30 cellular contexts compared by ENCODE assay signal in genomic region chr4:24181005-24181404, GRCh38.
"Had no signal": no experiment of that assay in that cellular context is flagged by ENCODE, and none has a peak within 500 bp of the region (broad histone marks: within the 10 kb centered on the region; RNA-seq: fewer than 3 reads in every experiment).

No MANE protein-coding gene starts in this region.

- H3K27me3 ChIP-seq: brain microvascular endothelial cell, esophagus muscularis mucosa, gastroesophageal sphincter had no signal

- ATAC-seq: activated CD4-positive, CD25-positive, alpha-beta regulatory T cell treated with anti-CD3 and anti-CD28 coated beads, Interleukin-2, amount 50 U/mL, for 24 hours; activated CD8-positive, alpha-beta T cell treated with anti-CD3 and anti-CD28 coated beads, Interleukin-2, amount 10 ng/mL, durations not matched to agents 7 days and 5 days; activated naive CD4-positive, alpha-beta T cell treated with anti-CD3 and anti-CD28 coated beads, Interleukin-2, amount 50 U/mL, for 72 hours; activated T-cell treated with anti-CD3 and anti-CD28 coated beads, Interleukin-2, amount 50 U/mL, for 72 hours; effector memory CD8-positive, alpha-beta T cell; gastroesophageal sphincter; T-cell had no signal

- H3K4me3 Mint-ChIP-seq: activated B cell treated with CpG ODN at 0.5 μM for 24 hours; activated CD4-positive, alpha-beta memory T cell treated with anti-CD3 and anti-CD28 coated beads for 36 hours; activated CD4-positive, alpha-beta T cell treated with anti-CD3 and anti-CD28 coated beads, Interleukin-2, amount 10 ng/mL, durations not matched to agents 24 days and 14 days; activated CD8-positive, alpha-beta T cell treated with anti-CD3 and anti-CD28 coated beads, Interleukin-2, amount 10 ng/mL, durations not matched to agents 7 days and 5 days; activated naive CD4-positive, alpha-beta T cell treated with anti-CD3 and anti-CD28 coated beads, Interleukin-2, amount 10 ng/mL, durations not matched to agents 7 days and 5 days; activated naive CD8-positive, alpha-beta T cell treated with anti-CD3 and anti-CD28 coated beads, Interleukin-2, amount 10 ng/mL, durations not matched to agents 7 days and 5 days; activated T-cell treated with anti-CD3 and anti-CD28 coated beads, Interleukin-2, amount 50 U/mL, for 24 hours; activated T-cell treated with anti-CD3 and anti-CD28 coated beads, Interleukin-2, amount 50 U/mL, for 72 hours; effector memory CD8-positive, alpha-beta T cell; T-cell; T-helper 1 cell treated with Interleukin-12 subunit alpha and Interleukin-12 subunit beta and Interleukin-4 antibody, amounts not matched to agents 30 μg/mL and 1 μg/mL, for 36 hours; T-helper 2 cell treated with Interferon-gamma antibody and Interleukin-4, amounts not matched to agents 5 μg/mL and 100 μg/mL, for 36 hours had no signal

- H3K27me3 Mint-ChIP-seq: activated B cell treated with CpG ODN at 0.5 μM for 24 hours; activated CD4-positive, alpha-beta memory T cell treated with anti-CD3 and anti-CD28 coated beads for 36 hours; activated CD4-positive, alpha-beta T cell treated with anti-CD3 and anti-CD28 coated beads, Interleukin-2, amount 10 ng/mL, durations not matched to agents 24 days and 14 days; activated naive CD4-positive, alpha-beta T cell treated with anti-CD3 and anti-CD28 coated beads, Interleukin-2, amount 10 ng/mL, durations not matched to agents 7 days and 5 days; activated naive CD8-positive, alpha-beta T cell treated with anti-CD3 and anti-CD28 coated beads, Interleukin-2, amount 10 ng/mL, durations not matched to agents 7 days and 5 days; activated T-cell treated with anti-CD3 and anti-CD28 coated beads, Interleukin-2, amount 50 U/mL, for 24 hours; effector memory CD8-positive, alpha-beta T cell; T-cell had no signal

- H3K36me3 Mint-ChIP-seq: activated CD4-positive, alpha-beta memory T cell treated with anti-CD3 and anti-CD28 coated beads for 36 hours; activated naive CD4-positive, alpha-beta T cell treated with anti-CD3 and anti-CD28 coated beads, Interleukin-2, amount 10 ng/mL, durations not matched to agents 7 days and 5 days; activated naive CD8-positive, alpha-beta T cell treated with anti-CD3 and anti-CD28 coated beads, Interleukin-2, amount 10 ng/mL, durations not matched to agents 7 days and 5 days; T-cell had no signal

- H3K27ac ChIP-seq: brain microvascular endothelial cell, esophagus muscularis mucosa, gastroesophageal sphincter, WERI-Rb-1 had no signal

- H3K4me1 ChIP-seq: esophagus muscularis mucosa, gastroesophageal sphincter had no signal

- H3K9me3 Mint-ChIP-seq: activated CD4-positive, alpha-beta T cell treated with anti-CD3 and anti-CD28 coated beads, Interleukin-2, amount 10 ng/mL, durations not matched to agents 24 days and 14 days; activated naive CD4-positive, alpha-beta T cell treated with anti-CD3 and anti-CD28 coated beads, Interleukin-2, amount 10 ng/mL, durations not matched to agents 7 days and 5 days; T-helper 2 cell treated with Interferon-gamma antibody and Interleukin-4, amounts not matched to agents 5 μg/mL and 100 μg/mL, for 36 hours had no signal

- H3K4me3 ChIP-seq: esophagus muscularis mucosa, gastroesophageal sphincter had no signal

- DNase-seq: activated B cell treated with CpG ODN at 0.5 μM for 24 hours; activated CD4-positive, alpha-beta memory T cell treated with anti-CD3 and anti-CD28 coated beads for 36 hours; activated CD4-positive, alpha-beta T cell treated with anti-CD3 and anti-CD28 coated beads, Interleukin-2, amount 10 ng/mL, durations not matched to agents 24 days and 14 days; activated CD8-positive, alpha-beta memory T cell treated with anti-CD3 and anti-CD28 coated beads, Interleukin-2, amount 50 U/mL, for 48 hours; activated CD8-positive, alpha-beta T cell treated with anti-CD3 and anti-CD28 coated beads, Interleukin-2, amount 10 ng/mL, durations not matched to agents 7 days and 5 days; activated gamma-delta T cell; activated naive CD4-positive, alpha-beta T cell; activated naive CD4-positive, alpha-beta T cell treated with anti-CD3 and anti-CD28 coated beads, Interleukin-2, amount 10 ng/mL, durations not matched to agents 7 days and 5 days; activated naive CD8-positive, alpha-beta T cell treated with anti-CD3 and anti-CD28 coated beads, Interleukin-2, amount 10 ng/mL, durations not matched to agents 7 days and 5 days; activated T-cell treated with anti-CD3 and anti-CD28 coated beads for 4 hours; activated T-cell treated with anti-CD3 and anti-CD28 coated beads, Interleukin-2, amount 50 U/mL, for 24 hours; activated T-cell treated with anti-CD3 and anti-CD28 coated beads, Interleukin-2, amount 50 U/mL, for 72 hours; anterior cingulate cortex; brain microvascular endothelial cell; caudate nucleus; cortex of kidney; dermis blood vessel endothelial cell; effector CD4-positive, alpha-beta T cell; effector memory CD8-positive, alpha-beta T cell; foreskin melanocyte; SW 1271; T-cell; T1000; WERI-Rb-1 had no signal

- H3K4me1 Mint-ChIP-seq: activated B cell treated with CpG ODN at 0.5 μM for 24 hours; activated CD4-positive, alpha-beta T cell treated with anti-CD3 and anti-CD28 coated beads, Interleukin-2, amount 10 ng/mL, durations not matched to agents 24 days and 14 days; activated naive CD4-positive, alpha-beta T cell treated with anti-CD3 and anti-CD28 coated beads, Interleukin-2, amount 10 ng/mL, durations not matched to agents 7 days and 5 days; activated naive CD8-positive, alpha-beta T cell treated with anti-CD3 and anti-CD28 coated beads, Interleukin-2, amount 10 ng/mL, durations not matched to agents 7 days and 5 days; T-cell had no signal

- H3K27ac Mint-ChIP-seq: activated B cell treated with CpG ODN at 0.5 μM for 24 hours; activated CD4-positive, alpha-beta memory T cell treated with anti-CD3 and anti-CD28 coated beads for 36 hours; activated CD4-positive, alpha-beta T cell treated with anti-CD3 and anti-CD28 coated beads, Interleukin-2, amount 10 ng/mL, durations not matched to agents 24 days and 14 days; activated CD8-positive, alpha-beta T cell treated with anti-CD3 and anti-CD28 coated beads, Interleukin-2, amount 10 ng/mL, durations not matched to agents 7 days and 5 days; activated naive CD4-positive, alpha-beta T cell treated with anti-CD3 and anti-CD28 coated beads, Interleukin-2, amount 10 ng/mL, durations not matched to agents 7 days and 5 days; activated naive CD4-positive, alpha-beta T cell treated with anti-CD3 and anti-CD28 coated beads, Interleukin-2, amount 50 U/mL, for 72 hours; activated naive CD8-positive, alpha-beta T cell treated with anti-CD3 and anti-CD28 coated beads, Interleukin-2, amount 10 ng/mL, durations not matched to agents 7 days and 5 days; activated T-cell treated with anti-CD3 and anti-CD28 coated beads, Interleukin-2, amount 50 U/mL, for 24 hours; activated T-cell treated with anti-CD3 and anti-CD28 coated beads, Interleukin-2, amount 50 U/mL, for 72 hours; effector memory CD8-positive, alpha-beta T cell; T-cell; T-helper 1 cell treated with Interleukin-12 subunit alpha and Interleukin-12 subunit beta and Interleukin-4 antibody, amounts not matched to agents 30 μg/mL and 1 μg/mL, for 36 hours; T-helper 2 cell treated with Interferon-gamma antibody and Interleukin-4, amounts not matched to agents 5 μg/mL and 100 μg/mL, for 36 hours had no signal
